ENCODE assay signal across 9 cellular contexts in genomic region chr11:116641561-116642045, GRCh38.
DNase-seq lines count a peak whose midpoint lies in the region; ATAC-seq and TF ChIP-seq lines count a peak whose summit lies in the region.
"Had no signal": no experiment of that assay in that cellular context is flagged by ENCODE, and none has a peak within 500 bp of the region (broad histone marks: within the 10 kb centered on the region; RNA-seq: fewer than 3 reads in every experiment).

No MANE protein-coding gene starts in this region.

- H3K4me3 ChIP-seq in KMS-11 (IDR thresholded peaks at IDR 0.05; ENCODE audit: insufficient read depth, low read depth, low read length) (no peak overlapping the region), RWPE2 (ENCODE audit: severe bottlenecking) (no peak overlapping the region), esophagus squamous epithelium (no peak overlapping the region), prostate gland (no peak overlapping the region)
- H3K4me3 ChIP-seq: BLaER1 had no signal

- peak; percentile 85 for ATAC-seq in RWPE2 (ENCODE audit: low read depth)

- TF ChIP-seq CTCF in KMS-11 (conservative IDR thresholded peaks at IDR 0.05; ENCODE audit: low read depth, low read length) (peak; percentile 51; the same call in 1 of the 2 replicates), RWPE2 (IDR thresholded peaks at IDR 0.05; ENCODE audit: poor library complexity, severe bottlenecking) (peak; percentile 73), esophagus squamous epithelium (IDR thresholded peaks at IDR 0.05) (peak in 5 of 6 experiments; percentile 32 to 72 (median 47)), prostate gland (IDR thresholded peaks at IDR 0.05) (peak in 2 of 4 experiments; percentile 50)

- H3K36me3 ChIP-seq in KMS-11 (ENCODE audit: insufficient read depth) (no peaks in the 10 kb centered on the region), RWPE2 (ENCODE audit: low read depth) (no peaks in the 10 kb centered on the region), esophagus squamous epithelium (no peaks in the 10 kb centered on the region), prostate gland (no peaks in the 10 kb centered on the region)
- H3K36me3 ChIP-seq: BLaER1 had no signal

- H3K9me3 ChIP-seq in RWPE2 (ENCODE audit: severe bottlenecking): no peaks in the 10 kb centered on the region
- H3K9me3 ChIP-seq in esophagus squamous epithelium: no peaks in the 10 kb centered on the region
- no peaks in the 10 kb centered on the region for H3K9me3 ChIP-seq in prostate gland
- H3K9me3 ChIP-seq: BLaER1 had no signal

- no peak overlapping the region for H3K4me2 ChIP-seq in KMS-11
- H3K4me2 ChIP-seq: BLaER1 had no signal

- H3K9me3 Mint-ChIP-seq in immature natural killer cell: peaks cover 0 to 2% (median 0%) of the 10 kb centered on the region in 6 donors

- no peak overlapping the region for H2AFZ ChIP-seq in KMS-11 (ENCODE audit: low read depth)

- H4K20me1 ChIP-seq in KMS-11 (ENCODE audit: insufficient read depth): no peaks in the 10 kb centered on the region
- H4K20me1 ChIP-seq: BLaER1 had no signal

- no peaks in the 10 kb centered on the region for H3K79me2 ChIP-seq in KMS-11 (ENCODE audit: insufficient read depth, low read depth)

- H3K27ac ChIP-seq in KMS-11 (no peak overlapping the region), RWPE2 (ENCODE audit: poor library complexity, severe bottlenecking) (no peak overlapping the region), esophagus squamous epithelium (no peak overlapping the region), prostate gland (no peak overlapping the region)
- H3K27ac ChIP-seq: BLaER1 had no signal

- H3K27me3 ChIP-seq in KMS-11 (ENCODE audit: insufficient read depth, low read depth): no peaks in the 10 kb centered on the region
- no peaks in the 10 kb centered on the region for H3K27me3 ChIP-seq in RWPE2 (ENCODE audit: insufficient read depth, poor library complexity, severe bottlenecking)
- H3K27me3 ChIP-seq in esophagus squamous epithelium: peaks cover 0 to 35% (median 0%) of the 10 kb centered on the region in 4 donors
- no peaks in the 10 kb centered on the region for H3K27me3 ChIP-seq in prostate gland (replicated peaks; ENCODE audit: insufficient read depth)
- H3K27me3 ChIP-seq: BLaER1 had no signal

- TF ChIP-seq POLR2A in esophagus squamous epithelium (IDR thresholded peaks at IDR 0.05) (no peak), prostate gland (IDR thresholded peaks at IDR 0.05) (no peak)

- DNase-seq in NCI-H187 (lab: John Stamatoyannopoulos, UW) (peak; percentile 14 to 28), NCI-H187 treated with DMSO at 0.1 percent for 48 hours (lab: John Stamatoyannopoulos, UW) (no peak), RWPE2 (ENCODE audit: low spot score) (no peak), esophagus squamous epithelium (lab: John Stamatoyannopoulos, UW) (no peak), prostate gland (ENCODE audit: low spot score) (peak; percentile 9), immature natural killer cell (no peak)
- no peak for DNase-seq in activated naive CD4-positive, alpha-beta T cell (lab: John Stamatoyannopoulos, UW)

- H3K36me3 Mint-ChIP-seq in immature natural killer cell: no peaks in the 10 kb centered on the region

- H3K4me1 ChIP-seq in KMS-11 (ENCODE audit: low read depth, poor library complexity, severe bottlenecking): no peaks in the 10 kb centered on the region
- no peaks in the 10 kb centered on the region for H3K4me1 ChIP-seq in RWPE2 (ENCODE audit: insufficient read depth, poor library complexity, severe bottlenecking)
- H3K4me1 ChIP-seq in esophagus squamous epithelium: no peaks in the 10 kb centered on the region
- H3K4me1 ChIP-seq in prostate gland (replicated peaks): no peaks in the 10 kb centered on the region
- H3K4me1 ChIP-seq: BLaER1 had no signal

- no peak overlapping the region for H3K27ac Mint-ChIP-seq in immature natural killer cell

- H3K4me1 Mint-ChIP-seq in immature natural killer cell: no peaks in the 10 kb centered on the region

- intact Hi-C loops in esophagus squamous epithelium (cut with DNase I): no loop called here
- intact Hi-C loops in prostate gland (cut with DNase I): no loop called here

- WGBS in esophagus squamous epithelium, 2 donors: 12 to 81% methylated on average over 2 to 3 of the region's 11 CpGs
- 41% methylated on average over 9 of the region's 11 CpGs for WGBS in prostate gland

- H3K9ac ChIP-seq in KMS-11: no peak overlapping the region
- H3K9ac ChIP-seq: BLaER1 had no signal

- peaks cover 0 to 2% (median 2%) of the 10 kb centered on the region in 3 donors for H3K27me3 Mint-ChIP-seq in immature natural killer cell (ENCODE audit: low read depth in 3 of 3)

- no peak overlapping the region for H3K4me3 Mint-ChIP-seq in immature natural killer cell

Comparison
In these comparisons a context has a peak if more than half of its experiments do, and no peak if none do; other contexts are left out.
1. DNase-seq: peak in NCI-H187 (2 of 2) and prostate gland (single experiment); none in NCI-H187 treated with DMSO at 0.1 percent for 48 hours (single experiment), RWPE2 (single experiment), esophagus squamous epithelium (single experiment), immature natural killer cell (0 of 3) and activated naive CD4-positive, alpha-beta T cell (0 of 4).